In genomic region chr10:124529661-124530214, GRCh38 we compare ENCODE assay signal across 8 cellular contexts.
DNase-seq lines count a peak whose midpoint lies in the region; ATAC-seq and TF ChIP-seq lines count a peak whose summit lies in the region.

No MANE protein-coding gene starts in this region.

- no peak overlapping the region for H3K4ac ChIP-seq in neuronal stem cell (ENCODE audit: low read length)

- no peak for TF ChIP-seq CTCF in SU-DHL-6 (IDR thresholded peaks at IDR 0.05; ENCODE audit: insufficient read depth, low read length, poor library complexity, severe bottlenecking)
- no peak for TF ChIP-seq CTCF in hepatocyte (IDR thresholded peaks at IDR 0.05; ENCODE audit: poor library complexity)

- H4K91ac ChIP-seq in neuronal stem cell (ENCODE audit: low read depth, low read length, poor library complexity), result no peak overlapping the region

- H4K20me1 ChIP-seq in SU-DHL-6 (ENCODE audit: low read depth, low read length), result no peaks in the 10 kb centered on the region
- no peaks in the 10 kb centered on the region for H4K20me1 ChIP-seq in hepatocyte (ENCODE audit: insufficient read depth, poor library complexity, severe bottlenecking)

- DNase-seq in neuronal stem cell (ENCODE audit: low spot score) (no peak), NCI-H187 (lab: John Stamatoyannopoulos, UW) (no peak), LoVo (ENCODE audit: low spot score) (no peak), HuH-7 (ENCODE audit: low spot score) (no peak), hepatocyte (ENCODE audit: low spot score) (no peak)

- no peak overlapping the region for H4K8ac ChIP-seq in neuronal stem cell (ENCODE audit: low read depth, low read length)

- H3K79me1 ChIP-seq in neuronal stem cell (ENCODE audit: low read depth, low read length), result no peaks in the 10 kb centered on the region

- WGBS in neuronal stem cell (ENCODE audit: extremely low coverage in 2 of 2, insufficient read length in 2 of 2, insufficient replicate concordance in 1 of 2), 2 donors, result no CpG with 5 or more reads among the region's 17 CpGs
- 68% methylated on average over 12 of the region's 17 CpGs for WGBS in hepatocyte (ENCODE audit: low lambda C conversion rate, missing lambda C conversion rate)

- no peaks in the 10 kb centered on the region for H3K9me3 ChIP-seq in SU-DHL-6 (ENCODE audit: insufficient read depth, low read length)
- peaks cover 0 to 2% of the 10 kb centered on the region in 2 donors for H3K9me3 ChIP-seq in neuronal stem cell (replicated peaks in 1 of 2; ENCODE audit: control insufficient read depth in 2 of 2, insufficient read depth in 1 of 2, low read depth in 1 of 2, low read length in 2 of 2)
- no peaks in the 10 kb centered on the region for H3K9me3 ChIP-seq in hepatocyte (ENCODE audit: low read depth)

- H3K79me2 ChIP-seq in SU-DHL-6 (ENCODE audit: insufficient read depth, low read length) (no peaks in the 10 kb centered on the region), hepatocyte (no peaks in the 10 kb centered on the region)

- H3K27me3 ChIP-seq in SU-DHL-6 (ENCODE audit: low read length) (no peaks in the 10 kb centered on the region), neuronal stem cell (ENCODE audit: control insufficient read depth in 3 of 3, insufficient read depth in 3 of 3, low read depth in 1 of 3, low read length in 3 of 3) (no peaks in the 10 kb centered on the region), hepatocyte (no peaks in the 10 kb centered on the region)

- no peak overlapping the region for H2BK15ac ChIP-seq in neuronal stem cell (ENCODE audit: low read length)

- peaks cover 2 to 4% of the 10 kb centered on the region in 2 donors for H3K4me1 ChIP-seq in neuronal stem cell (ENCODE audit: control insufficient read depth in 2 of 2, insufficient read depth in 1 of 2, low read depth in 1 of 2, low read length in 2 of 2)
- H3K4me1 ChIP-seq in hepatocyte (ENCODE audit: insufficient read depth), result no peaks in the 10 kb centered on the region

- peak overlapping the region; percentile 35 for H3K4me2 ChIP-seq in SU-DHL-6 (ENCODE audit: low read depth, low read length, poor library complexity, severe bottlenecking)
- H3K4me2 ChIP-seq in neuronal stem cell (ENCODE audit: insufficient read depth, low read length, poor library complexity, severe bottlenecking), result no peak overlapping the region
- H3K4me2 ChIP-seq in hepatocyte, result no peak overlapping the region

- H3K18ac ChIP-seq in neuronal stem cell (ENCODE audit: low read length), result peak overlapping the region; percentile 64

- H3K23ac ChIP-seq in neuronal stem cell (ENCODE audit: low read depth, low read length, poor library complexity), result peak overlapping the region; percentile 48

- H2AFZ ChIP-seq in SU-DHL-6 (ENCODE audit: low read depth, low read length, severe bottlenecking) (peak overlapping the region; percentile 6), neuronal stem cell (ENCODE audit: low read length) (peak overlapping the region; percentile 89), hepatocyte (no peak overlapping the region)

- H3K27ac ChIP-seq in SU-DHL-6 (ENCODE audit: low read depth, low read length) (peak overlapping the region; percentile 66), neuronal stem cell (replicated peaks; ENCODE audit: low read length) (no peak overlapping the region), hepatocyte (no peak overlapping the region)

- no peak overlapping the region for H2BK5ac ChIP-seq in neuronal stem cell (ENCODE audit: low read length)

- H3K9ac ChIP-seq in SU-DHL-6 (ENCODE audit: low read length), result peak overlapping the region; percentile 53
- no peak overlapping the region for H3K9ac ChIP-seq in neuronal stem cell (ENCODE audit: low read depth, low read length, poor library complexity)

- no peaks in the 10 kb centered on the region for H3K9me2 ChIP-seq in SU-DHL-6 (replicated peaks; ENCODE audit: insufficient read depth, low read length)
- no peaks in the 10 kb centered on the region for H3K9me2 ChIP-seq in hepatocyte (replicated peaks; ENCODE audit: insufficient read depth)

- H3K36me3 ChIP-seq in SU-DHL-6 (ENCODE audit: low read length) (no peaks in the 10 kb centered on the region), neuronal stem cell (replicated peaks in 1 of 2; ENCODE audit: control insufficient read depth in 2 of 2, insufficient read depth in 2 of 2, low read length in 2 of 2) (no peaks in the 10 kb centered on the region), hepatocyte (replicated peaks; ENCODE audit: insufficient read depth, low read depth) (no peaks in the 10 kb centered on the region)

- H3K4me3 ChIP-seq in SU-DHL-6 (ENCODE audit: insufficient read depth, low read length, poor library complexity, severe bottlenecking) (no peak overlapping the region), neuronal stem cell (ENCODE audit: low read length in 2 of 2) (no peak overlapping the region), hepatocyte (no peak overlapping the region)

- H2BK12ac ChIP-seq in neuronal stem cell (ENCODE audit: low read length), result no peak overlapping the region

- peaks cover 26% of the 10 kb centered on the region for H3F3A ChIP-seq in SU-DHL-6 (ENCODE audit: insufficient read depth)

- peak overlapping the region; percentile 70 for H2AK5ac ChIP-seq in neuronal stem cell (ENCODE audit: low read depth, low read length)

- H3K14ac ChIP-seq in neuronal stem cell (ENCODE audit: low read length), result no peak overlapping the region

- ATAC-seq in GM18873 (IDR thresholded peaks at IDR 0.05; ENCODE audit: low FRiP score, unreplicated experiment) (peak; percentile 6), HG02642 (IDR thresholded peaks at IDR 0.05; ENCODE audit: poor library complexity, unreplicated experiment) (peak; percentile 7)

- H2BK120ac ChIP-seq in neuronal stem cell (ENCODE audit: low read depth, low read length), result no peak overlapping the region
